8 cellular contexts compared by ENCODE assay signal in the genomic region with DNA sequence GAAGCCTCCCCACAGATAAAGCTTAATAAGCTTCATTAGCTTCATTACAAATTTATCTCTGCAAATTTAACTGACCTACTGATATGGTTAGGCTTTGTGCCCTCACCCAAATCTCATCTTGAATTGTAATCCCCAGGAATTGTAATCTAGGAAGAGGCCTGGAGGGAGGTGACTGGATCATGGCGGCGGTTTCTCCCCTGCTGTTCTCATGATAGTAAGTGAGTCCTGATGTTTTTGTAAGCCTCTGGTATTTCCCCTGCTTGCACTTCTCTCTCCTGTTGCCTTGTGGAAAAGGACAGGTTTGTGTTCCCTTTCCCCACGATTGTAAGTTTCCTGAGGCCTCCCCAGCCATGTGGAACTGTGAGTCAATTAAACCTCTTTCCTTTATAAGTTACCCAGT.
"Had no signal": no experiment of that assay in that cellular context is flagged by ENCODE, and none has a peak within 500 bp of the region (broad histone marks: within the 10 kb centered on the region; RNA-seq: fewer than 3 reads in every experiment).

No MANE protein-coding gene starts in this region.

- H3K27me3 Mint-ChIP-seq: IgD-negative memory B cell had no signal

- H2AFZ ChIP-seq: GM23248 had no signal

- H3K27ac Mint-ChIP-seq: H9, IgD-negative memory B cell had no signal

- H3K4me1 Mint-ChIP-seq: H9, IgD-negative memory B cell had no signal

- H3K4me3 ChIP-seq: GM23248 had no signal

- FAIRE-seq: H1, H54, HTR-8/SVneo had no signal

- H3K9ac ChIP-seq: GM23248 had no signal

- DNase-seq: GM23248, H9, HCEC 1CT, KBM-7 had no signal

- H3K36me3 Mint-ChIP-seq: IgD-negative memory B cell had no signal

- H3K27ac ChIP-seq: GM23248 had no signal

- H3K4me3 Mint-ChIP-seq: H9, IgD-negative memory B cell had no signal
